In the genomic region with DNA sequence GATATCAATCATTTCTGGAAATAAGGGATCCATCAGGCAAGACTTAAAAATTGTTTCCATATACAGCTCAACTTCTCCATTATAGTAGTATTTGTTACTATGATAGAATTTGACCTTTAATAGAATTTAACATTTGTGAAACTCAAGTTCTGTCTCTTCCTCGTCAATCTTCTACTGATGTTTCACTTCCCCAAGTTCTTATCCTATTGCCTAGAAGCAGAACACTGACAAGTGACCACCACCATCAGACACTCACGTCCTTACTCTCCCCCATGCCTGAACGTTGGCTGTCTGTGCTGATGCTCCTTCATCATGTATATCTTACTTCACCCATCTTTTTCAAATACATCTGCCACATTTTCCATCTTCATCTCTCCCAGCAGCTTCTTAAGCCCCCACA, we compare ENCODE assay signal across 8 cellular contexts. TPM values are rescaled to one million over a fixed set of nuclear protein-coding genes. Genes with fewer than 3 reads are reported as not detected.
"Had no signal": no experiment of that assay in that cellular context is flagged by ENCODE, and none has a peak within 500 bp of the region (broad histone marks: within the 10 kb centered on the region; RNA-seq: fewer than 3 reads in every experiment).

No MANE protein-coding gene starts in this region.

- ATAC-seq: HCT116, HepG2 had no signal

- DNase-seq: GM23248, GOT3, H7, HFFc6 had no signal

RNA-seq across cellular contexts. Expression of a gene that starts 26.6 kb away (rescaled TPM):
- total RNA-seq: GM23248, H4, HFFc6, HT1080 had no signal
